Comparison of ENCODE assay signal across 1 cellular context in genomic region chr4:185144601-185145240, GRCh38.
A peak's percentile ranks its signal among the peaks of the same experiment; 100 is the strongest.
TF ChIP-seq lines count a peak whose summit lies in the region.

No MANE protein-coding gene starts in this region.

TF ChIP-seq in HepG2, 621 proteins besides CTCF, POLR2A, EP300 and RAD21:
- peak; percentile 64 for TF ChIP-seq ZBTB38 (CRISPR knock-in tag; IDR thresholded peaks at IDR 0.05)
- TF ChIP-seq, protein P1, sequence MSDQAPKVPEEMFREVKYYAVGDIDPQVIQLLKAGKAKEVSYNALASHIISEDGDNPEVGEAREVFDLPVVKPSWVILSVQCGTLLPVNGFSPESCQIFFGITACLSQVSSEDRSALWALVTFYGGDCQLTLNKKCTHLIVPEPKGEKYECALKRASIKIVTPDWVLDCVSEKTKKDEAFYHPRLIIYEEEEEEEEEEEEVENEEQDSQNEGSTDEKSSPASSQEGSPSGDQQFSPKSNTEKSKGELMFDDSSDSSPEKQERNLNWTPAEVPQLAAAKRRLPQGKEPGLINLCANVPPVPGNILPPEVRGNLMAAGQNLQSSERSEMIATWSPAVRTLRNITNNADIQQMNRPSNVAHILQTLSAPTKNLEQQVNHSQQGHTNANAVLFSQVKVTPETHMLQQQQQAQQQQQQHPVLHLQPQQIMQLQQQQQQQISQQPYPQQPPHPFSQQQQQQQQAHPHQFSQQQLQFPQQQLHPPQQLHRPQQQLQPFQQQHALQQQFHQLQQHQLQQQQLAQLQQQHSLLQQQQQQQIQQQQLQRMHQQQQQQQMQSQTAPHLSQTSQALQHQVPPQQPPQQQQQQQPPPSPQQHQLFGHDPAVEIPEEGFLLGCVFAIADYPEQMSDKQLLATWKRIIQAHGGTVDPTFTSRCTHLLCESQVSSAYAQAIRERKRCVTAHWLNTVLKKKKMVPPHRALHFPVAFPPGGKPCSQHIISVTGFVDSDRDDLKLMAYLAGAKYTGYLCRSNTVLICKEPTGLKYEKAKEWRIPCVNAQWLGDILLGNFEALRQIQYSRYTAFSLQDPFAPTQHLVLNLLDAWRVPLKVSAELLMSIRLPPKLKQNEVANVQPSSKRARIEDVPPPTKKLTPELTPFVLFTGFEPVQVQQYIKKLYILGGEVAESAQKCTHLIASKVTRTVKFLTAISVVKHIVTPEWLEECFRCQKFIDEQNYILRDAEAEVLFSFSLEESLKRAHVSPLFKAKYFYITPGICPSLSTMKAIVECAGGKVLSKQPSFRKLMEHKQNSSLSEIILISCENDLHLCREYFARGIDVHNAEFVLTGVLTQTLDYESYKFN (CRISPR knock-in tag; conservative IDR thresholded peaks at IDR 0.05) = no peak
